19 cellular contexts compared by ENCODE assay signal in genomic region chr2:8494151-8494550, GRCh38.
DNase-seq lines count a peak whose midpoint lies in the region; ATAC-seq and TF ChIP-seq lines count a peak whose summit lies in the region.
"Had no signal": no experiment of that assay in that cellular context is flagged by ENCODE, and none has a peak within 500 bp of the region (broad histone marks: within the 10 kb centered on the region; RNA-seq: fewer than 3 reads in every experiment).

No MANE protein-coding gene starts in this region.

- no peaks in the 10 kb centered on the region for H3K36me3 ChIP-seq in endodermal cell (ENCODE audit: control insufficient read depth, insufficient read depth, low read length)
- no peaks in the 10 kb centered on the region for H3K36me3 ChIP-seq in neural progenitor cell
- H3K36me3 ChIP-seq in uterus, result no peaks in the 10 kb centered on the region
- H3K36me3 ChIP-seq in ovary, result no peaks in the 10 kb centered on the region
- H3K36me3 ChIP-seq: BE2C, thyroid gland had no signal

- no peak overlapping the region for H3K4me2 ChIP-seq in neural progenitor cell
- H3K4me2 ChIP-seq: KMS-11 had no signal

- no peak for TF ChIP-seq POLR2A in uterus (IDR thresholded peaks at IDR 0.05)
- no peak for TF ChIP-seq POLR2A in ovary (IDR thresholded peaks at IDR 0.05)

- no peaks in the 10 kb centered on the region for H4K20me1 ChIP-seq in neural progenitor cell (ENCODE audit: low read depth)

- no peak overlapping the region for H3K4me3 ChIP-seq in endodermal cell (ENCODE audit: low read length)
- no peak overlapping the region for H3K4me3 ChIP-seq in neural progenitor cell
- H3K4me3 ChIP-seq in uterus, result no peak overlapping the region
- no peak overlapping the region for H3K4me3 ChIP-seq in ovary
- H3K4me3 ChIP-seq: thyroid gland had no signal

- H3K9me3 Mint-ChIP-seq in activated naive CD8-positive, alpha-beta T cell treated with anti-CD3 and anti-CD28 coated beads, Interleukin-2, amount 10 ng/mL, durations not matched to agents 7 days and 5 days, result no peaks in the 10 kb centered on the region
- no peaks in the 10 kb centered on the region for H3K9me3 Mint-ChIP-seq in activated naive CD8-positive, alpha-beta T cell treated with anti-CD3 and anti-CD28 coated beads for 36 hours
- H3K9me3 Mint-ChIP-seq in endodermal cell (no peaks in the 10 kb centered on the region), neural progenitor cell (no peaks in the 10 kb centered on the region)
- H3K9me3 Mint-ChIP-seq: activated naive CD4-positive, alpha-beta T cell treated with anti-CD3 and anti-CD28 coated beads, Interleukin-2, amount 50 U/mL, for 72 hours; HFFc6; memory B cell; naive thymus-derived CD4-positive, alpha-beta T cell had no signal

- H3K27me3 ChIP-seq in endodermal cell (ENCODE audit: control insufficient read depth, insufficient read depth, low read length, poor library complexity, severe bottlenecking) (no peaks in the 10 kb centered on the region), neural progenitor cell (no peaks in the 10 kb centered on the region), uterus (no peaks in the 10 kb centered on the region), ovary (no peaks in the 10 kb centered on the region)
- H3K27me3 ChIP-seq: BE2C, thyroid gland had no signal

- TF ChIP-seq CTCF in endodermal cell (conservative IDR thresholded peaks at IDR 0.05), result no peak
- TF ChIP-seq CTCF in neural progenitor cell (IDR thresholded peaks at IDR 0.05), result no peak
- no peak for TF ChIP-seq CTCF in uterus (IDR thresholded peaks at IDR 0.05)
- TF ChIP-seq CTCF in ovary (IDR thresholded peaks at IDR 0.05), result no peak

- DNase-seq in activated naive CD8-positive, alpha-beta T cell treated with anti-CD3 and anti-CD28 coated beads, Interleukin-2, amount 10 ng/mL, durations not matched to agents 7 days and 5 days, result peak; percentile 11
- no peak for DNase-seq in activated naive CD8-positive, alpha-beta T cell treated with anti-CD3 and anti-CD28 coated beads for 36 hours
- DNase-seq in endodermal cell (peak; percentile 55), neural progenitor cell (ENCODE audit: low spot score) (peak; percentile 23), uterus (no peak), HUDEP-2 (lab: John Stamatoyannopoulos, UW; ENCODE audit: unreplicated experiment in 76 of 76) (no peak), ovary (no peak)
- no peak for DNase-seq in activated T-cell treated with anti-CD3 and anti-CD28 coated beads, Interleukin-2, amount 50 U/mL, for 48 hours
- DNase-seq: BE2C; effector memory CD4-positive, alpha-beta T cell; HFFc6; naive thymus-derived CD4-positive, alpha-beta T cell; SIG-M5; stimulated activated CD4-positive, alpha-beta T cell treated with anti-CD3 and anti-CD28 coated beads, Interleukin-2, amount 100 ng/mL, for 48 hours; stimulated activated naive CD8-positive, alpha-beta T cell treated with anti-CD3 and anti-CD28 coated beads, Interleukin-15, Interleukin-2, amounts not matched to agents 100 U/mL and 50 U/mL, for 24 hours had no signal

- no peak for TF ChIP-seq EP300 in ovary (IDR thresholded peaks at IDR 0.05)

- peaks cover 1% of the 10 kb centered on the region for H3K36me3 Mint-ChIP-seq in activated naive CD8-positive, alpha-beta T cell treated with anti-CD3 and anti-CD28 coated beads, Interleukin-2, amount 10 ng/mL, durations not matched to agents 7 days and 5 days
- no peaks in the 10 kb centered on the region for H3K36me3 Mint-ChIP-seq in activated naive CD8-positive, alpha-beta T cell treated with anti-CD3 and anti-CD28 coated beads for 36 hours
- H3K36me3 Mint-ChIP-seq in endodermal cell (ENCODE audit: low read depth) (no peaks in the 10 kb centered on the region), neural progenitor cell (no peaks in the 10 kb centered on the region)
- H3K36me3 Mint-ChIP-seq: activated naive CD4-positive, alpha-beta T cell treated with anti-CD3 and anti-CD28 coated beads, Interleukin-2, amount 50 U/mL, for 72 hours; memory B cell; naive thymus-derived CD4-positive, alpha-beta T cell had no signal

- peak overlapping the region; percentile 17 for H2AFZ ChIP-seq in neural progenitor cell (replicated peaks)

- no peak overlapping the region for H3K4me3 Mint-ChIP-seq in activated naive CD8-positive, alpha-beta T cell treated with anti-CD3 and anti-CD28 coated beads, Interleukin-2, amount 10 ng/mL, durations not matched to agents 7 days and 5 days
- no peak overlapping the region for H3K4me3 Mint-ChIP-seq in activated naive CD8-positive, alpha-beta T cell treated with anti-CD3 and anti-CD28 coated beads for 36 hours
- H3K4me3 Mint-ChIP-seq in endodermal cell, result no peak overlapping the region
- no peak overlapping the region for H3K4me3 Mint-ChIP-seq in neural progenitor cell
- H3K4me3 Mint-ChIP-seq: HFFc6; memory B cell; naive thymus-derived CD4-positive, alpha-beta T cell had no signal

- H3K27ac ChIP-seq in endodermal cell (ENCODE audit: low read depth, low read length) (no peak overlapping the region), neural progenitor cell (no peak overlapping the region), uterus (peak overlapping the region; percentile 5 to 27), ovary (no peak overlapping the region)
- H3K27ac ChIP-seq: KMS-11 had no signal

- no peak overlapping the region for H3K9ac ChIP-seq in endodermal cell (ENCODE audit: extremely low read depth, low read length, poor library complexity, severe bottlenecking)
- H3K9ac ChIP-seq in neural progenitor cell, result no peak overlapping the region
- H3K9ac ChIP-seq: KMS-11 had no signal

- POLR2A ChIA-PET in activated naive CD8-positive, alpha-beta T cell treated with anti-CD3 and anti-CD28 coated beads, Interleukin-2, amount 10 ng/mL, durations not matched to agents 7 days and 5 days (lab: Charles Lee), result no interaction called here

- no peaks in the 10 kb centered on the region for H3K9me3 ChIP-seq in endodermal cell (ENCODE audit: control insufficient read depth, low read length)
- H3K9me3 ChIP-seq in neural progenitor cell (ENCODE audit: low read depth), result no peaks in the 10 kb centered on the region
- H3K9me3 ChIP-seq in uterus, result no peaks in the 10 kb centered on the region
- no peaks in the 10 kb centered on the region for H3K9me3 ChIP-seq in ovary
- H3K9me3 ChIP-seq: BE2C, thyroid gland had no signal

- peaks cover 29% of the 10 kb centered on the region for H3K4me1 Mint-ChIP-seq in activated naive CD8-positive, alpha-beta T cell treated with anti-CD3 and anti-CD28 coated beads, Interleukin-2, amount 10 ng/mL, durations not matched to agents 7 days and 5 days
- H3K4me1 Mint-ChIP-seq in activated naive CD8-positive, alpha-beta T cell treated with anti-CD3 and anti-CD28 coated beads for 36 hours, result peaks cover 4% of the 10 kb centered on the region
- peaks cover 12% of the 10 kb centered on the region for H3K4me1 Mint-ChIP-seq in endodermal cell
- peaks cover 34% of the 10 kb centered on the region for H3K4me1 Mint-ChIP-seq in neural progenitor cell
- H3K4me1 Mint-ChIP-seq: memory B cell had no signal

- ATAC-seq in activated naive CD8-positive, alpha-beta T cell treated with anti-CD3 and anti-CD28 coated beads, Interleukin-2, amount 10 ng/mL, durations not matched to agents 7 days and 5 days (ENCODE audit: low read depth), result no peak
- ATAC-seq: activated naive CD4-positive, alpha-beta T cell treated with anti-CD3 and anti-CD28 coated beads, Interleukin-2, amount 50 U/mL, for 72 hours; naive thymus-derived CD4-positive, alpha-beta T cell; stimulated activated naive CD8-positive, alpha-beta T cell treated with anti-CD3 and anti-CD28 coated beads, Interleukin-15, Interleukin-2, amounts not matched to agents 100 U/mL and 50 U/mL, for 24 hours had no signal

- intact Hi-C loops in uterus (cut with DNase I; ENCODE audit: low total_unique reads), result no loop called here
- intact Hi-C loops in ovary (cut with DNase I), result loop anchor here in 2 of 4 donors (5.0 to 10.0 kb wide), 2 partner anchors 171 to 188 kb away; partner anchors contain the start of gene ID2 (in 1 of the 2)

- 80 to 90% methylated on average over 1 to 9 of the region's 9 CpGs for WGBS in endodermal cell (ENCODE audit: insufficient coverage in 1 of 2, insufficient read length in 1 of 2), 2 experiments
- WGBS in ovary, 3 donors, result 85 to 90% (median 90%) methylated on average over 7 to 9 of the region's 9 CpGs

- no peaks in the 10 kb centered on the region for H3K79me2 ChIP-seq in neural progenitor cell (ENCODE audit: low read depth)

- peaks cover 6% of the 10 kb centered on the region for H3K27me3 Mint-ChIP-seq in activated naive CD8-positive, alpha-beta T cell treated with anti-CD3 and anti-CD28 coated beads, Interleukin-2, amount 10 ng/mL, durations not matched to agents 7 days and 5 days
- H3K27me3 Mint-ChIP-seq in activated naive CD8-positive, alpha-beta T cell treated with anti-CD3 and anti-CD28 coated beads for 36 hours, result peaks cover 2% of the 10 kb centered on the region
- H3K27me3 Mint-ChIP-seq in endodermal cell (ENCODE audit: insufficient read depth) (no peaks in the 10 kb centered on the region), neural progenitor cell (ENCODE audit: insufficient read depth, low read depth) (peaks cover 2% of the 10 kb centered on the region)

- H3K4me1 ChIP-seq in endodermal cell (ENCODE audit: control insufficient read depth, insufficient read depth, low read length), result peaks cover 7% of the 10 kb centered on the region
- peaks cover 28% of the 10 kb centered on the region for H3K4me1 ChIP-seq in neural progenitor cell
- peaks cover 4 to 8% of the 10 kb centered on the region in 2 donors for H3K4me1 ChIP-seq in uterus
- H3K4me1 ChIP-seq in ovary (ENCODE audit: insufficient read depth), result peaks cover 5% of the 10 kb centered on the region

- H3K27ac Mint-ChIP-seq in activated naive CD8-positive, alpha-beta T cell treated with anti-CD3 and anti-CD28 coated beads, Interleukin-2, amount 10 ng/mL, durations not matched to agents 7 days and 5 days, result no peak overlapping the region
- no peak overlapping the region for H3K27ac Mint-ChIP-seq in activated naive CD8-positive, alpha-beta T cell treated with anti-CD3 and anti-CD28 coated beads for 36 hours
- H3K27ac Mint-ChIP-seq in endodermal cell (no peak overlapping the region), neural progenitor cell (peak overlapping the region; percentile 84)
- H3K27ac Mint-ChIP-seq: HFFc6; memory B cell; naive thymus-derived CD4-positive, alpha-beta T cell had no signal

- no peaks in the 10 kb centered on the region for H3F3A ChIP-seq in neural progenitor cell (ENCODE audit: low read depth)

Comparison
In these comparisons a context has a peak if more than half of its experiments do, and no peak if none do; other contexts are left out.
1. DNase-seq: peak in activated naive CD8-positive, alpha-beta T cell treated with anti-CD3 and anti-CD28 coated beads, Interleukin-2, amount 10 ng/mL, durations not matched to agents 7 days and 5 days (single experiment), endodermal cell (single experiment) and neural progenitor cell (single experiment); none in activated naive CD8-positive, alpha-beta T cell treated with anti-CD3 and anti-CD28 coated beads for 36 hours (single experiment), uterus (0 of 2), activated T-cell treated with anti-CD3 and anti-CD28 coated beads, Interleukin-2, amount 50 U/mL, for 48 hours (0 of 2), HUDEP-2 (0 of 76) and ovary (0 of 5).
2. H3K27ac ChIP-seq: peak in uterus (2 of 2); none in endodermal cell (single experiment), neural progenitor cell (single experiment) and ovary (0 of 2).